In genomic region chr1:48697066-48697707, GRCh38 we compare ENCODE assay signal across 8 cellular contexts.
DNase-seq lines count a peak whose midpoint lies in the region; ATAC-seq and TF ChIP-seq lines count a peak whose summit lies in the region.

No MANE protein-coding gene starts in this region.

- CTCF ChIA-PET in CD8-positive, alpha-beta T cell (lab: Charles Lee), result interaction anchor here (0.7 to 1.6 kb wide), 12 partner anchors 9 to 170 kb away, joined by 3 to 7 read pairs (median 3); no protein-coding TSS in a partner anchor

- no peaks in the 10 kb centered on the region for H3K36me3 Mint-ChIP-seq in CD8-positive, alpha-beta T cell

- H3K4me3 Mint-ChIP-seq in CD8-positive, alpha-beta T cell, result no peak overlapping the region

- H3K27ac ChIP-seq in CD8-positive, alpha-beta T cell (ENCODE audit: low read depth, low read length), result no peak overlapping the region
- no peak overlapping the region for H3K27ac ChIP-seq in HL-60 (replicated peaks)
- H3K27ac ChIP-seq in psoas muscle, result no peak overlapping the region

- H3K4me3 ChIP-seq in CD8-positive, alpha-beta T cell (ENCODE audit: low read depth, low read length), result no peak overlapping the region
- H3K4me3 ChIP-seq in HL-60 (replicated peaks; ENCODE audit: insufficient read depth, low read length) (no peak overlapping the region), psoas muscle (no peak overlapping the region)

- WGBS in psoas muscle, 3 donors, result 19 to 21% (median 19%) methylated on average over 5 of the region's 5 CpGs

- intact Hi-C loops in CD8-positive, alpha-beta T cell (cut with DNase I, micrococcal nuclease), result no loop called here
- intact Hi-C loops in cardiac septum (cut with DNase I), result no loop called here
- intact Hi-C loops in psoas muscle (cut with DNase I), result loop anchor here (2.0 to 5.0 kb wide), 3 partner anchors 124 to 145 kb away; no protein-coding TSS in a partner anchor

- peak; percentile 80 for TF ChIP-seq CTCF in CD8-positive, alpha-beta T cell (IDR thresholded peaks at IDR 0.05)
- TF ChIP-seq CTCF in HL-60 (IDR thresholded peaks at IDR 0.05; ENCODE audit: insufficient read depth, low read length) (peak; percentile 94), psoas muscle (IDR thresholded peaks at IDR 0.05) (peak; percentile 94)

- no peaks in the 10 kb centered on the region for H3K27me3 ChIP-seq in CD8-positive, alpha-beta T cell (ENCODE audit: insufficient read depth, low read length)
- H3K27me3 ChIP-seq in HL-60 (ENCODE audit: insufficient read depth, poor library complexity, severe bottlenecking) (no peaks in the 10 kb centered on the region), psoas muscle (ENCODE audit: insufficient read depth in 3 of 3, low read length in 2 of 3) (peaks cover 0 to 10% (median 5%) of the 10 kb centered on the region in 3 donors)

- no peaks in the 10 kb centered on the region for H3K4me1 Mint-ChIP-seq in CD8-positive, alpha-beta T cell (ENCODE audit: low read depth)

- ATAC-seq in CD8-positive, alpha-beta T cell, result no peak
- peak; percentile 75 for ATAC-seq in GM19043 (IDR thresholded peaks at IDR 0.05; ENCODE audit: low read depth, unreplicated experiment)
- ATAC-seq in psoas muscle, result peak in 3 of 4 donors; percentile 73 to 78 (median 77)
- ATAC-seq in HG02840 (IDR thresholded peaks at IDR 0.05; ENCODE audit: low FRiP score, unreplicated experiment), result no peak

- H3K4me1 ChIP-seq in CD8-positive, alpha-beta T cell (ENCODE audit: insufficient read depth, low read length), result no peaks in the 10 kb centered on the region
- no peaks in the 10 kb centered on the region for H3K4me1 ChIP-seq in psoas muscle

- H3K27me3 Mint-ChIP-seq in CD8-positive, alpha-beta T cell (ENCODE audit: low read depth), result peaks cover 26% of the 10 kb centered on the region

- H3K27ac Mint-ChIP-seq in CD8-positive, alpha-beta T cell, result no peak overlapping the region

- H3K9me3 ChIP-seq in CD8-positive, alpha-beta T cell (ENCODE audit: low read length), result no peaks in the 10 kb centered on the region
- H3K9me3 ChIP-seq in psoas muscle, result no peaks in the 10 kb centered on the region

- H3K36me3 ChIP-seq in CD8-positive, alpha-beta T cell (ENCODE audit: insufficient read depth, low read length), result no peaks in the 10 kb centered on the region
- H3K36me3 ChIP-seq in psoas muscle (ENCODE audit: insufficient read depth in 1 of 2, low read depth in 1 of 2), result no peaks in the 10 kb centered on the region

- H3K9me3 Mint-ChIP-seq in CD8-positive, alpha-beta T cell, result no peaks in the 10 kb centered on the region

- DNase-seq in CD8-positive, alpha-beta T cell, result peak in 5 of 7 experiments; percentile 16 to 55 (median 42)
- DNase-seq in HL-60 (ENCODE audit: low read depth in 1 of 2, low spot score in 1 of 2), result peak in 1 of 2 experiments; percentile 30
- peak; percentile 11 for DNase-seq in RKO (ENCODE audit: low spot score)
- peak; percentile 12 to 34 (median 20) for DNase-seq in activated naive CD4-positive, alpha-beta T cell (lab: John Stamatoyannopoulos, UW)
- peak; percentile 63 for DNase-seq in cardiac septum (ENCODE audit: low spot score)
- DNase-seq in psoas muscle, result peak; percentile 54 to 72

- POLR2A ChIA-PET in CD8-positive, alpha-beta T cell (lab: Charles Lee), result no interaction called here

Comparison
In these comparisons a context has a peak if more than half of its experiments do, and no peak if none do; other contexts are left out.
1. ATAC-seq: peak in GM19043 (single experiment) and psoas muscle (3 of 4); none in CD8-positive, alpha-beta T cell (single experiment) and HG02840 (single experiment).
2. intact Hi-C loops: an anchor here in psoas muscle (2.0 to 5.0 kb wide); none called in CD8-positive, alpha-beta T cell and cardiac septum.
3. Peak in every context shown above with its lines, with median percentiles within 50 percentile points of each other: CTCF ChIP-seq.